Comparison of ENCODE assay signal across 15 cellular contexts in the genomic region with DNA sequence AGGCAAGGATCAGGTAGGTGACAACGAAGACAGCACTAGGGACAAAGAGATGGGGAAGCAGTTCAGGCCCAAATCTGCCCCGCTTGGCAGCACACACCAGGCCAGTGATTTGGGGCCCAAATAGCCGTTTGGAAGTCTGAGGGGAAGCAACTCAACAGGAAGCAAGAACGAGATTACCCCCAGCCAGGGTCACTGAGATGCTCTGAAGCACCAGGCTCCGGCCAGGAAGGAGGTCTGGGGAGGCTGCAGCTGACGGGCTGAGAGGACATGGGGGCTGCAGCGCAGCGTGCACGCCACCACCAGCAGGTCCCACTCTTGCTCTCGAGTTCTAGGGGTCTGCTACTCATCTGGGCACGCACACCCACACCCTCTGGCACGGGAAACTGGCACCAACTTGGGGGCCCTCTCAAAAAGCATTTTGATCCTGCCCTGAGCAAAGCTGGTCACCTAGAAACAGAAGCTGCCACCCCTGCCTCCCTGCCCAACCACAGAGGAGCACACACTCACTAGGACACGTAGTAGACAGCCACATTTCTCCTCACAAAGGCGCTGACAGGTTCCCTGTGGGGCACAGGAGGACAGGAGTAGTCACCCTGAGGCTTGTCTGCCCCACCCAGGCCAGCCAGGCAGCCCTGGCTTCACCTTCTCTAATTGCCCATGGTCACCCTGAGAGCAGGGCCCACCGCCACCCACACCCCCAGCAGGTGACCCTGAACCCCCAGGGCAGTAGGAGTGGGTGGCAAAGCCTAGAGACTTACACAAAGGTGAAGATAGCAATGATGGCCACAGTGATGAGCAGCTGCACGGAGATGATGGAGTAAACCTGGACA. TPM values are rescaled to one million over a fixed set of nuclear protein-coding genes. Genes with fewer than 3 reads are reported as not detected.
DNase-seq lines count a peak whose midpoint lies in the region; ATAC-seq and TF ChIP-seq lines count a peak whose summit lies in the region.
"Had no signal": no experiment of that assay in that cellular context is flagged by ENCODE, and none has a peak within 500 bp of the region (broad histone marks: within the 10 kb centered on the region; RNA-seq: fewer than 3 reads in every experiment).

No MANE protein-coding gene starts in this region.

- peaks cover 13% of the 10 kb centered on the region for H3K36me3 ChIP-seq in breast epithelium
- H3K36me3 ChIP-seq in mammary epithelial cell (ENCODE audit: insufficient read depth, low read length) = peaks cover 44% of the 10 kb centered on the region
- H3K36me3 ChIP-seq in esophagus muscularis mucosa = peaks cover 74 to 98% (median 90%) of the 10 kb centered on the region in 4 donors
- peaks cover 70 to 76% of the 10 kb centered on the region in 2 donors for H3K36me3 ChIP-seq in thyroid gland

- H3K4me2 ChIP-seq in mammary epithelial cell (ENCODE audit: insufficient read depth, low read depth, low read length) = no peak overlapping the region
- H3K4me2 ChIP-seq: smooth muscle cell had no signal

- dilution Hi-C loops in mammary epithelial cell (cut with HindIII; ENCODE audit: low sequenced_read_pairs) = no loop called here

- H3K27ac ChIP-seq in breast epithelium (peak overlapping the region; percentile 10 to 61), mammary epithelial cell (ENCODE audit: insufficient read depth, low read depth, low read length) (no peak overlapping the region), esophagus muscularis mucosa (replicated peaks in 1 of 4) (peak overlapping the region in 3 of 4 donors; percentile 14 to 20 (median 15)), thyroid gland (peak overlapping the region; percentile 79 to 94 (median 91))
- H3K27ac ChIP-seq: VCaP had no signal

- intact Hi-C loops in breast epithelium (cut with DNase I; ENCODE audit: low total_unique reads) = no loop called here
- intact Hi-C loops in mammary epithelial cell (cut with micrococcal nuclease) = no loop called here
- intact Hi-C loops in esophagus muscularis mucosa (cut with DNase I) = no loop called here
- intact Hi-C loops in thyroid gland (cut with DNase I) = loop anchor here (5.0 kb wide), 1 partner anchor 114 kb away; no protein-coding TSS in a partner anchor

- H3K4me1 ChIP-seq in breast epithelium (peaks cover 3 to 27% of the 10 kb centered on the region in 2 donors), mammary epithelial cell (ENCODE audit: insufficient read depth, low read length) (peaks cover 26% of the 10 kb centered on the region), esophagus muscularis mucosa (peaks cover 28 to 56% (median 32%) of the 10 kb centered on the region in 4 donors), thyroid gland (peaks cover 57 to 61% of the 10 kb centered on the region in 2 donors)
- H3K4me1 ChIP-seq: HAP-1 had no signal

- TF ChIP-seq POLR2A in breast epithelium (IDR thresholded peaks at IDR 0.05) (no peak), esophagus muscularis mucosa (IDR thresholded peaks at IDR 0.05; ENCODE audit: low read depth) (no peak), thyroid gland (IDR thresholded peaks at IDR 0.05) (no peak)

- BruUV-seq in mammary epithelial cell (replicated peaks; lab: Mats Ljungman, UMichigan) = no TSS peak

- no peaks in the 10 kb centered on the region for H3K9me3 ChIP-seq in breast epithelium
- H3K9me3 ChIP-seq in mammary epithelial cell (replicated peaks; ENCODE audit: insufficient read depth, low read length) = no peaks in the 10 kb centered on the region
- H3K9me3 ChIP-seq in esophagus muscularis mucosa = no peaks in the 10 kb centered on the region
- no peaks in the 10 kb centered on the region for H3K9me3 ChIP-seq in thyroid gland
- H3K9me3 ChIP-seq: HAP-1 had no signal

- DNase-seq in breast epithelium (ENCODE audit: low spot score in 2 of 2) = no peak
- no peak for DNase-seq in mammary epithelial cell
- no peak for DNase-seq in esophagus muscularis mucosa (ENCODE audit: extremely low spot score)
- DNase-seq in thyroid gland = no peak
- DNase-seq in stimulated activated CD4-positive, alpha-beta T cell treated with anti-CD3 and anti-CD28 coated beads, Interleukin-4, amount 100 ng/mL, for 4 hours = no peak
- DNase-seq: effector CD8-positive, alpha-beta T cell; NCI-H146; NCI-H226; stimulated activated naive CD4-positive, alpha-beta T cell treated with Interleukin-2 at 50 U/mL for 16 hours; SW 1271 had no signal

- in situ Hi-C loops in mammary epithelial cell (cut with MboI; ENCODE audit: low sequenced_read_pairs in 2 of 2) = loop anchor here in 1 of 2 donors (10.0 kb wide), 1 partner anchor 116 kb away; a partner anchor contains a TSS

- TF ChIP-seq CTCF in breast epithelium (IDR thresholded peaks at IDR 0.05) (no peak), mammary epithelial cell (conservative IDR thresholded peaks at IDR 0.05 in 1 of 2, IDR thresholded peaks at IDR 0.05 in 1 of 2; ENCODE audit: extremely low read depth in 1 of 2, insufficient read depth in 1 of 2, low read depth in 1 of 2, low read length in 2 of 2) (no peak), esophagus muscularis mucosa (IDR thresholded peaks at IDR 0.05) (no peak), thyroid gland (IDR thresholded peaks at IDR 0.05) (no peak)

- TF ChIP-seq EP300 in esophagus muscularis mucosa (IDR thresholded peaks at IDR 0.05) = no peak

- H3K4me3 ChIP-seq in breast epithelium (no peak overlapping the region), mammary epithelial cell (replicated peaks in 1 of 3; ENCODE audit: insufficient read depth in 1 of 3, low read depth in 2 of 3, low read length in 3 of 3) (no peak overlapping the region), esophagus muscularis mucosa (no peak overlapping the region), thyroid gland (replicated peaks in 1 of 3) (no peak overlapping the region)
- H3K4me3 ChIP-seq: HAP-1, smooth muscle cell had no signal

- WGBS in mammary epithelial cell (ENCODE audit: low coverage, missing lambda C conversion rate) = 90% methylated on average over 9 of the region's 16 CpGs
- 82% methylated on average over 10 of the region's 16 CpGs for WGBS in esophagus muscularis mucosa
- 86 to 88% methylated on average over 10 to 15 of the region's 16 CpGs for WGBS in thyroid gland, 2 donors

- H2AFZ ChIP-seq in mammary epithelial cell (ENCODE audit: low read depth, low read length) = no peak overlapping the region

- H3K27me3 ChIP-seq in breast epithelium (no peaks in the 10 kb centered on the region), mammary epithelial cell (ENCODE audit: insufficient read depth, low read length) (no peaks in the 10 kb centered on the region), esophagus muscularis mucosa (no peaks in the 10 kb centered on the region), thyroid gland (no peaks in the 10 kb centered on the region)

- H3K79me2 ChIP-seq in mammary epithelial cell (ENCODE audit: insufficient read depth, low read length) = peaks cover 91% of the 10 kb centered on the region

- ATAC-seq in GM18873 (IDR thresholded peaks at IDR 0.05; ENCODE audit: low FRiP score, unreplicated experiment) = no peak

- H4K20me1 ChIP-seq in mammary epithelial cell (ENCODE audit: insufficient read depth, low read length) = no peaks in the 10 kb centered on the region

- no peak overlapping the region for H3K9ac ChIP-seq in mammary epithelial cell (ENCODE audit: insufficient read depth, low read length)

- CTCF ChIA-PET in mammary epithelial cell (lab: Charles Lee; ENCODE audit: low non-redundant PET) = no interaction called here

RNA-seq across cellular contexts. Expression of a gene that starts 8.4 kb away (rescaled TPM):
- total RNA-seq in breast epithelium (10 to 100 TPM; 30.2 to 48.3 (median 35.6) TPM), mammary epithelial cell (10 to 100 TPM; 15.7 to 29.8 TPM), esophagus muscularis mucosa (10 to 100 TPM; 40.3 to 74.1 (median 56.5) TPM), thyroid gland (100 to 1,000 TPM in 1 of 4 donors, 10 to 100 TPM in 3; 57.0 to 110 (median 81.8) TPM)
- polyA plus RNA-seq in mammary epithelial cell = 33.4 TPM
- 61.1 TPM for polyA minus RNA-seq in mammary epithelial cell

RNA-seq across cellular contexts. Expression of a gene that starts 8.8 kb away (rescaled TPM):
- total RNA-seq in breast epithelium = 100 to 1,000 TPM; 150 to 164 (median 151) TPM
- total RNA-seq in mammary epithelial cell = 10 to 100 TPM; 80.2 to 87.6 TPM
- polyA plus RNA-seq in mammary epithelial cell = 112 TPM
- polyA minus RNA-seq in mammary epithelial cell = 85.9 TPM
- total RNA-seq in esophagus muscularis mucosa = 100 to 1,000 TPM; 104 to 169 (median 144) TPM
- total RNA-seq in thyroid gland = 100 to 1,000 TPM in 3 of 4 donors, 10 to 100 TPM in 1; 86.9 to 175 (median 121) TPM

RNA-seq across cellular contexts. Expression of a gene that starts 13.6 kb away (rescaled TPM):
- total RNA-seq in breast epithelium (100 to 1,000 TPM; 168 to 330 (median 170) TPM), mammary epithelial cell (100 to 1,000 TPM; 260 to 312 TPM), esophagus muscularis mucosa (100 to 1,000 TPM; 131 to 238 (median 197) TPM), thyroid gland (100 to 1,000 TPM; 272 to 341 (median 287) TPM)
- polyA plus RNA-seq in mammary epithelial cell = 349 TPM
- 644 TPM for polyA minus RNA-seq in mammary epithelial cell

RNA-seq across cellular contexts. Expression of a gene that starts 17.9 kb away (rescaled TPM):
- 10 to 100 TPM in 1 of 3 donors, 1 to 10 TPM in 2; 5.2 to 22.2 (median 8.5) TPM for total RNA-seq in breast epithelium
- total RNA-seq in mammary epithelial cell = under 1 TPM; 0.49 to 0.83 TPM
- polyA plus RNA-seq in mammary epithelial cell = 0.03 TPM
- not detected for polyA minus RNA-seq in mammary epithelial cell
- 1 to 10 TPM in 3 of 4 donors, under 1 TPM in 1; 0.42 to 4.5 (median 3.9) TPM for total RNA-seq in esophagus muscularis mucosa
- total RNA-seq in thyroid gland = 1 to 10 TPM in 2 of 4 donors, under 1 TPM in 2; 0.63 to 2.1 (median 1.4) TPM
- total RNA-seq: fibroblast of villous mesenchyme had no signal
